In the genomic region with DNA sequence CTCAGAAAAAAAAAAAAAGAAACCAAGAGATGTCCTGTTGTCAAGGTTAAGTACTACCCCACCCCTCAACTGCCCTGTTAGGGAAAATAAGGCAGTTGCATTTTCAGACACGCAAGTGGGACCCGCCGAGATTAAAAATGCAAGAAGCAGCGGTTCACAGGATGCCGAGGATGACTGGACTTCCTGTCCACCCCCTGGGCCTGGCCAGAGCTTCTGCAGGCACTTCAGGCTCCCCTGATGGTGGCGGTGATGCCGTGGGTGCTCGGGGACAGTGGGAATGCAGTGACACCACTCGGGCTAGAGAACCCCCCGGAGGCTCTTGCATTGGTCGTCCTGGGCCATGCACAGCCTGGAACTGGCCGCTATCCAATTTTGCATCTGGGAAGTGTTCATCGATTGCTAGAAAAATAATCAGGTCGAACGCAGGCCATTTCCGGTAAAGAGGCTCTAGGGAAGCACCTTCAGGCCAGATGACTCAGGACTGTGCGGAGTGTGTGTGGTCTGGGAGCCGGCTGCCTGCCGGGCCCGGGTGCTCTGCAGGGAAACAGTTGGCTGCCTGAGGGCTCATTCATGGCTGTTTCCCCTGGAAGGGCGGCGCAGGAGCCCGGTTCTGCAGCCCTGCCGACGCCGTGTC, we compare ENCODE assay signal across 1 cellular context.
A peak's percentile ranks its signal among the peaks of the same experiment; 100 is the strongest.
TF ChIP-seq lines count a peak whose summit lies in the region.

No MANE protein-coding gene starts in this region.

TF ChIP-seq in K562, 482 proteins besides CTCF, POLR2A, EP300 and RAD21 (continued from another document and continues in another):
- TF ChIP-seq, protein P1, sequence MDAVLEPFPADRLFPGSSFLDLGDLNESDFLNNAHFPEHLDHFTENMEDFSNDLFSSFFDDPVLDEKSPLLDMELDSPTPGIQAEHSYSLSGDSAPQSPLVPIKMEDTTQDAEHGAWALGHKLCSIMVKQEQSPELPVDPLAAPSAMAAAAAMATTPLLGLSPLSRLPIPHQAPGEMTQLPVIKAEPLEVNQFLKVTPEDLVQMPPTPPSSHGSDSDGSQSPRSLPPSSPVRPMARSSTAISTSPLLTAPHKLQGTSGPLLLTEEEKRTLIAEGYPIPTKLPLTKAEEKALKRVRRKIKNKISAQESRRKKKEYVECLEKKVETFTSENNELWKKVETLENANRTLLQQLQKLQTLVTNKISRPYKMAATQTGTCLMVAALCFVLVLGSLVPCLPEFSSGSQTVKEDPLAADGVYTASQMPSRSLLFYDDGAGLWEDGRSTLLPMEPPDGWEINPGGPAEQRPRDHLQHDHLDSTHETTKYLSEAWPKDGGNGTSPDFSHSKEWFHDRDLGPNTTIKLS (IDR thresholded peaks at IDR 0.05; ENCODE audit: borderline replicate concordance, low read depth), result no peak
- TF ChIP-seq ETV6 (IDR thresholded peaks at IDR 0.05; ENCODE audit: borderline replicate concordance in 1 of 2, low read depth in 2 of 2, low read length in 1 of 2), result peak; percentile 50 to 66; a peak in 1 of 4 replicates
- no peak for TF ChIP-seq ETV6 (CRISPR knock-in tag; IDR thresholded peaks at IDR 0.05; ENCODE audit: borderline replicate concordance)
- TF ChIP-seq ZNF76 (CRISPR knock-in tag; IDR thresholded peaks at IDR 0.05; ENCODE audit: borderline replicate concordance), result peak; percentile 75
- TF ChIP-seq, protein P2, sequence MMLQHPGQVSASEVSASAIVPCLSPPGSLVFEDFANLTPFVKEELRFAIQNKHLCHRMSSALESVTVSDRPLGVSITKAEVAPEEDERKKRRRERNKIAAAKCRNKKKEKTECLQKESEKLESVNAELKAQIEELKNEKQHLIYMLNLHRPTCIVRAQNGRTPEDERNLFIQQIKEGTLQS (IDR thresholded peaks at IDR 0.05), result peak; percentile 70
- TF ChIP-seq, protein P2 (CRISPR knock-in tag; conservative IDR thresholded peaks at IDR 0.05), result no peak
- TF ChIP-seq MED1 (CRISPR knock-in tag; IDR thresholded peaks at IDR 0.05; ENCODE audit: borderline replicate concordance), result no peak
- TF ChIP-seq COPS2 (conservative IDR thresholded peaks at IDR 0.05), result no peak
- no peak for TF ChIP-seq ZNF224 (CRISPR knock-in tag; IDR thresholded peaks at IDR 0.05)
- TF ChIP-seq, protein P3, sequence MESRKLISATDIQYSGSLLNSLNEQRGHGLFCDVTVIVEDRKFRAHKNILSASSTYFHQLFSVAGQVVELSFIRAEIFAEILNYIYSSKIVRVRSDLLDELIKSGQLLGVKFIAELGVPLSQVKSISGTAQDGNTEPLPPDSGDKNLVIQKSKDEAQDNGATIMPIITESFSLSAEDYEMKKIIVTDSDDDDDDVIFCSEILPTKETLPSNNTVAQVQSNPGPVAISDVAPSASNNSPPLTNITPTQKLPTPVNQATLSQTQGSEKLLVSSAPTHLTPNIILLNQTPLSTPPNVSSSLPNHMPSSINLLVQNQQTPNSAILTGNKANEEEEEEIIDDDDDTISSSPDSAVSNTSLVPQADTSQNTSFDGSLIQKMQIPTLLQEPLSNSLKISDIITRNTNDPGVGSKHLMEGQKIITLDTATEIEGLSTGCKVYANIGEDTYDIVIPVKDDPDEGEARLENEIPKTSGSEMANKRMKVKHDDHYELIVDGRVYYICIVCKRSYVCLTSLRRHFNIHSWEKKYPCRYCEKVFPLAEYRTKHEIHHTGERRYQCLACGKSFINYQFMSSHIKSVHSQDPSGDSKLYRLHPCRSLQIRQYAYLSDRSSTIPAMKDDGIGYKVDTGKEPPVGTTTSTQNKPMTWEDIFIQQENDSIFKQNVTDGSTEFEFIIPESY (CRISPR knock-in tag; IDR thresholded peaks at IDR 0.05), result peak; percentile 30; the same call in 1 of the 2 replicates
- no peak for TF ChIP-seq ZNF668 (CRISPR knock-in tag; IDR thresholded peaks at IDR 0.05)
- TF ChIP-seq NFATC3 (IDR thresholded peaks at IDR 0.05), result no peak
- TF ChIP-seq GATAD2A (IDR thresholded peaks at IDR 0.05), result no peak
- TF ChIP-seq, protein P4, sequence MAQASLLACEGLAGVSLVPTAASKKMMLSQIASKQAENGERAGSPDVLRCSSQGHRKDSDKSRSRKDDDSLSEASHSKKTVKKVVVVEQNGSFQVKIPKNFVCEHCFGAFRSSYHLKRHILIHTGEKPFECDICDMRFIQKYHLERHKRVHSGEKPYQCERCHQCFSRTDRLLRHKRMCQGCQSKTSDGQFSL (CRISPR knock-in tag; IDR thresholded peaks at IDR 0.05), result no peak
- TF ChIP-seq, protein P4 (tag; IDR thresholded peaks at IDR 0.05), result no peak
- no peak for TF ChIP-seq ZNF57 (CRISPR knock-in tag; IDR thresholded peaks at IDR 0.05)
- no peak for TF ChIP-seq POLR2H (tag; IDR thresholded peaks at IDR 0.05; ENCODE audit: low read depth)
- no peak for TF ChIP-seq PCBP1 (IDR thresholded peaks at IDR 0.05; ENCODE audit: low read depth, low read length, poor library complexity, severe bottlenecking)
- TF ChIP-seq SREBF1 (IDR thresholded peaks at IDR 0.05; ENCODE audit: borderline replicate concordance, low read depth, low read length), result no peak
- peak; percentile 65 for TF ChIP-seq POLR2G (IDR thresholded peaks at IDR 0.05; ENCODE audit: low read depth, low read length)
- TF ChIP-seq RNF2 (IDR thresholded peaks at IDR 0.05), result no peak
- no peak for TF ChIP-seq ZFP1 (CRISPR knock-in tag; IDR thresholded peaks at IDR 0.05)
- TF ChIP-seq L3MBTL2 (IDR thresholded peaks at IDR 0.05), result peak; percentile 84
- no peak for TF ChIP-seq ZNF311 (CRISPR knock-in tag; IDR thresholded peaks at IDR 0.05)
- TF ChIP-seq, protein P5, sequence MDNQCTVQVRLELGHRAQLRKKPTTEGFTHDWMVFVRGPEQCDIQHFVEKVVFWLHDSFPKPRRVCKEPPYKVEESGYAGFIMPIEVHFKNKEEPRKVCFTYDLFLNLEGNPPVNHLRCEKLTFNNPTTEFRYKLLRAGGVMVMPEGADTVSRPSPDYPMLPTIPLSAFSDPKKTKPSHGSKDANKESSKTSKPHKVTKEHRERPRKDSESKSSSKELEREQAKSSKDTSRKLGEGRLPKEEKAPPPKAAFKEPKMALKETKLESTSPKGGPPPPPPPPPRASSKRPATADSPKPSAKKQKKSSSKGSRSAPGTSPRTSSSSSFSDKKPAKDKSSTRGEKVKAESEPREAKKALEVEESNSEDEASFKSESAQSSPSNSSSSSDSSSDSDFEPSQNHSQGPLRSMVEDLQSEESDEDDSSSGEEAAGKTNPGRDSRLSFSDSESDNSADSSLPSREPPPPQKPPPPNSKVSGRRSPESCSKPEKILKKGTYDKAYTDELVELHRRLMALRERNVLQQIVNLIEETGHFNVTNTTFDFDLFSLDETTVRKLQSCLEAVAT (IDR thresholded peaks at IDR 0.05), result no peak
- no peak for TF ChIP-seq STAG1 (CRISPR knock-in tag; IDR thresholded peaks at IDR 0.05; ENCODE audit: borderline replicate concordance)
- peak; percentile 50; the same call in 1 of the 2 replicates for TF ChIP-seq ELF4 (CRISPR knock-in tag; IDR thresholded peaks at IDR 0.05)
- TF ChIP-seq, protein P6, sequence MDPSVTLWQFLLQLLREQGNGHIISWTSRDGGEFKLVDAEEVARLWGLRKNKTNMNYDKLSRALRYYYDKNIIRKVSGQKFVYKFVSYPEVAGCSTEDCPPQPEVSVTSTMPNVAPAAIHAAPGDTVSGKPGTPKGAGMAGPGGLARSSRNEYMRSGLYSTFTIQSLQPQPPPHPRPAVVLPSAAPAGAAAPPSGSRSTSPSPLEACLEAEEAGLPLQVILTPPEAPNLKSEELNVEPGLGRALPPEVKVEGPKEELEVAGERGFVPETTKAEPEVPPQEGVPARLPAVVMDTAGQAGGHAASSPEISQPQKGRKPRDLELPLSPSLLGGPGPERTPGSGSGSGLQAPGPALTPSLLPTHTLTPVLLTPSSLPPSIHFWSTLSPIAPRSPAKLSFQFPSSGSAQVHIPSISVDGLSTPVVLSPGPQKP (CRISPR knock-in tag; IDR thresholded peaks at IDR 0.05), result no peak
- TF ChIP-seq, protein P7, sequence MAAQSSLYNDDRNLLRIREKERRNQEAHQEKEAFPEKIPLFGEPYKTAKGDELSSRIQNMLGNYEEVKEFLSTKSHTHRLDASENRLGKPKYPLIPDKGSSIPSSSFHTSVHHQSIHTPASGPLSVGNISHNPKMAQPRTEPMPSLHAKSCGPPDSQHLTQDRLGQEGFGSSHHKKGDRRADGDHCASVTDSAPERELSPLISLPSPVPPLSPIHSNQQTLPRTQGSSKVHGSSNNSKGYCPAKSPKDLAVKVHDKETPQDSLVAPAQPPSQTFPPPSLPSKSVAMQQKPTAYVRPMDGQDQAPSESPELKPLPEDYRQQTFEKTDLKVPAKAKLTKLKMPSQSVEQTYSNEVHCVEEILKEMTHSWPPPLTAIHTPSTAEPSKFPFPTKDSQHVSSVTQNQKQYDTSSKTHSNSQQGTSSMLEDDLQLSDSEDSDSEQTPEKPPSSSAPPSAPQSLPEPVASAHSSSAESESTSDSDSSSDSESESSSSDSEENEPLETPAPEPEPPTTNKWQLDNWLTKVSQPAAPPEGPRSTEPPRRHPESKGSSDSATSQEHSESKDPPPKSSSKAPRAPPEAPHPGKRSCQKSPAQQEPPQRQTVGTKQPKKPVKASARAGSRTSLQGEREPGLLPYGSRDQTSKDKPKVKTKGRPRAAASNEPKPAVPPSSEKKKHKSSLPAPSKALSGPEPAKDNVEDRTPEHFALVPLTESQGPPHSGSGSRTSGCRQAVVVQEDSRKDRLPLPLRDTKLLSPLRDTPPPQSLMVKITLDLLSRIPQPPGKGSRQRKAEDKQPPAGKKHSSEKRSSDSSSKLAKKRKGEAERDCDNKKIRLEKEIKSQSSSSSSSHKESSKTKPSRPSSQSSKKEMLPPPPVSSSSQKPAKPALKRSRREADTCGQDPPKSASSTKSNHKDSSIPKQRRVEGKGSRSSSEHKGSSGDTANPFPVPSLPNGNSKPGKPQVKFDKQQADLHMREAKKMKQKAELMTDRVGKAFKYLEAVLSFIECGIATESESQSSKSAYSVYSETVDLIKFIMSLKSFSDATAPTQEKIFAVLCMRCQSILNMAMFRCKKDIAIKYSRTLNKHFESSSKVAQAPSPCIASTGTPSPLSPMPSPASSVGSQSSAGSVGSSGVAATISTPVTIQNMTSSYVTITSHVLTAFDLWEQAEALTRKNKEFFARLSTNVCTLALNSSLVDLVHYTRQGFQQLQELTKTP (IDR thresholded peaks at IDR 0.05; ENCODE audit: low read depth in 1 of 2, partially characterized antibody in 2 of 2), result peak in 1 of 2 experiments; percentile 8
- TF ChIP-seq, protein P8, sequence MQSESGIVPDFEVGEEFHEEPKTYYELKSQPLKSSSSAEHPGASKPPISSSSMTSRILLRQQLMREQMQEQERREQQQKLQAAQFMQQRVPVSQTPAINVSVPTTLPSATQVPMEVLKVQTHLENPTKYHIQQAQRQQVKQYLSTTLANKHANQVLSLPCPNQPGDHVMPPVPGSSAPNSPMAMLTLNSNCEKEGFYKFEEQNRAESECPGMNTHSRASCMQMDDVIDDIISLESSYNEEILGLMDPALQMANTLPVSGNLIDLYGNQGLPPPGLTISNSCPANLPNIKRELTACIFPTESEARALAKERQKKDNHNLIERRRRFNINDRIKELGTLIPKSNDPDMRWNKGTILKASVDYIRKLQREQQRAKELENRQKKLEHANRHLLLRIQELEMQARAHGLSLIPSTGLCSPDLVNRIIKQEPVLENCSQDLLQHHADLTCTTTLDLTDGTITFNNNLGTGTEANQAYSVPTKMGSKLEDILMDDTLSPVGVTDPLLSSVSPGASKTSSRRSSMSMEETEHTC (IDR thresholded peaks at IDR 0.05), result no peak
- no peak for TF ChIP-seq MEF2A (IDR thresholded peaks at IDR 0.05; ENCODE audit: control insufficient read depth, low read depth, low read length)
- TF ChIP-seq TARDBP (IDR thresholded peaks at IDR 0.05), result 0 out of 2 replicates have a peak, but pooled peaks have one; percentile 44
- TF ChIP-seq NCOA1 (IDR thresholded peaks at IDR 0.05; ENCODE audit: low read depth), result no peak; the same call in 1 of the 2 replicates
- TF ChIP-seq CCAR2 (IDR thresholded peaks at IDR 0.05; ENCODE audit: low read depth, low read length), result no peak
- TF ChIP-seq RFX7 (CRISPR knock-in tag; IDR thresholded peaks at IDR 0.05), result no peak
- TF ChIP-seq PTBP1 (IDR thresholded peaks at IDR 0.05; ENCODE audit: low read depth, low read length), result no peak
- no peak for TF ChIP-seq SLC30A9 (CRISPR knock-in tag; IDR thresholded peaks at IDR 0.05)
- TF ChIP-seq GABPB2 (CRISPR knock-in tag; conservative IDR thresholded peaks at IDR 0.05), result no peak
- no peak for TF ChIP-seq ILK (tag; IDR thresholded peaks at IDR 0.05; ENCODE audit: borderline replicate concordance, low read depth)
- TF ChIP-seq, protein P9, sequence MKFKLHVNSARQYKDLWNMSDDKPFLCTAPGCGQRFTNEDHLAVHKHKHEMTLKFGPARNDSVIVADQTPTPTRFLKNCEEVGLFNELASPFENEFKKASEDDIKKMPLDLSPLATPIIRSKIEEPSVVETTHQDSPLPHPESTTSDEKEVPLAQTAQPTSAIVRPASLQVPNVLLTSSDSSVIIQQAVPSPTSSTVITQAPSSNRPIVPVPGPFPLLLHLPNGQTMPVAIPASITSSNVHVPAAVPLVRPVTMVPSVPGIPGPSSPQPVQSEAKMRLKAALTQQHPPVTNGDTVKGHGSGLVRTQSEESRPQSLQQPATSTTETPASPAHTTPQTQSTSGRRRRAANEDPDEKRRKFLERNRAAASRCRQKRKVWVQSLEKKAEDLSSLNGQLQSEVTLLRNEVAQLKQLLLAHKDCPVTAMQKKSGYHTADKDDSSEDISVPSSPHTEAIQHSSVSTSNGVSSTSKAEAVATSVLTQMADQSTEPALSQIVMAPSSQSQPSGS (CRISPR knock-in tag; IDR thresholded peaks at IDR 0.05), result no peak
- TF ChIP-seq, protein P10, sequence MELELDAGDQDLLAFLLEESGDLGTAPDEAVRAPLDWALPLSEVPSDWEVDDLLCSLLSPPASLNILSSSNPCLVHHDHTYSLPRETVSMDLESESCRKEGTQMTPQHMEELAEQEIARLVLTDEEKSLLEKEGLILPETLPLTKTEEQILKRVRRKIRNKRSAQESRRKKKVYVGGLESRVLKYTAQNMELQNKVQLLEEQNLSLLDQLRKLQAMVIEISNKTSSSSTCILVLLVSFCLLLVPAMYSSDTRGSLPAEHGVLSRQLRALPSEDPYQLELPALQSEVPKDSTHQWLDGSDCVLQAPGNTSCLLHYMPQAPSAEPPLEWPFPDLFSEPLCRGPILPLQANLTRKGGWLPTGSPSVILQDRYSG (tag; conservative IDR thresholded peaks at IDR 0.05; ENCODE audit: low read depth), result no peak
- TF ChIP-seq, protein P11, sequence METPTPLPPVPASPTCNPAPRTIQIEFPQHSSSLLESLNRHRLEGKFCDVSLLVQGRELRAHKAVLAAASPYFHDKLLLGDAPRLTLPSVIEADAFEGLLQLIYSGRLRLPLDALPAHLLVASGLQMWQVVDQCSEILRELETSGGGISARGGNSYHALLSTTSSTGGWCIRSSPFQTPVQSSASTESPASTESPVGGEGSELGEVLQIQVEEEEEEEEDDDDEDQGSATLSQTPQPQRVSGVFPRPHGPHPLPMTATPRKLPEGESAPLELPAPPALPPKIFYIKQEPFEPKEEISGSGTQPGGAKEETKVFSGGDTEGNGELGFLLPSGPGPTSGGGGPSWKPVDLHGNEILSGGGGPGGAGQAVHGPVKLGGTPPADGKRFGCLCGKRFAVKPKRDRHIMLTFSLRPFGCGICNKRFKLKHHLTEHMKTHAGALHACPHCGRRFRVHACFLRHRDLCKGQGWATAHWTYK (CRISPR knock-in tag; IDR thresholded peaks at IDR 0.05), result peak; percentile 77
- TF ChIP-seq EWSR1 (IDR thresholded peaks at IDR 0.05; ENCODE audit: borderline replicate concordance, low read depth, partially characterized antibody), result no peak
- no peak for TF ChIP-seq CREB1 (IDR thresholded peaks at IDR 0.05)
- no peak for TF ChIP-seq CREB1 (CRISPR knock-in tag; IDR thresholded peaks at IDR 0.05)
- TF ChIP-seq ZNF586 (CRISPR knock-in tag; conservative IDR thresholded peaks at IDR 0.05), result no peak
